ENCODE assay signal across 10 cellular contexts in the genomic region with DNA sequence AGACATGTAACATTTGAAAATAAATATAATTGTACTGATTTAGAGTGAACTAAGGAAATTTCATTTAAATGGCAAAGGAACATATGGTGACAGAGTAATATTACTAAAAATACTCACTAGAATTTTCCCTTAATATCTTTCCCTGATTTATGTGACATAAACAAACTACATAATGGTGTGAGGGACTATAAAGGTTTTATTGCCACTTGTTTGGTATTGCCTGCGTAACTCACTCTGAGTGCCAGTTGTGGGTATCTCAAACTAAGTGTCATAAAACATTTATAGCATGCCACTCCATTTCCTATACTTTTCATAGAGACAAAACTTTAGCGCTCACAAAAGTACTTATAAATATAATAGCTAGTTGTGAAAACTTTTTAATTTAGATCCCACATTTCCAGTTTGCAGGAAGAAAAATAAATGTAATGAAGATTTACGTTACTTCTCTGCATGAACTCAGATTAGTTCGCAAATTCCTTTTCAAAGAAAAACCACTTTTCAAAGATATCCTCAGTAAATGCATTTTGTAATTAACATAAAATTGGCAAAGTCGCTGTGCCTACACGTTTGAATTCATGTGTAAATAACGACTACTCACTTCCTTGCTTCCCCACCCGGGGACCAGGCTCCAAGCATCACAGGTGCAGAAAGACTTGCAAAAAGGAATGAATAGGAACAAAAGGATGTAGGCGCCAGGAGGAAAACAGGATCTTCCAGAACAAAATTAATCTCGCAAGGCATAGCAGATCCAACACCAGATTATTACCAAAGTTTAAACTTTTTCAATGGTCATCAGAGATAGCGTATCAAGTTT. TPM values are rescaled to one million over a fixed set of nuclear protein-coding genes. Genes with fewer than 3 reads are reported as not detected.
DNase-seq lines count a peak whose midpoint lies in the region; ATAC-seq and TF ChIP-seq lines count a peak whose summit lies in the region.
"Had no signal": no experiment of that assay in that cellular context is flagged by ENCODE, and none has a peak within 500 bp of the region (broad histone marks: within the 10 kb centered on the region; RNA-seq: fewer than 3 reads in every experiment).

No MANE protein-coding gene starts in this region.

- DNase-seq in SK-N-SH (no peak), NCI-H1417 treated with DMSO at 0.1 percent for 48 hours (lab: John Stamatoyannopoulos, UW) (peak; percentile 81), neuronal stem cell (ENCODE audit: low spot score) (no peak), HUDEP-2 (lab: John Stamatoyannopoulos, UW; ENCODE audit: unreplicated experiment in 76 of 76) (no peak), amniotic stem cell (lab: John Stamatoyannopoulos, UW) (no peak)
- no peak for DNase-seq in central memory CD8-positive, alpha-beta T cell (ENCODE audit: low spot score in 2 of 2)
- DNase-seq: effector CD4-positive, alpha-beta T cell had no signal

- H3K9ac ChIP-seq in SK-N-SH (no peak overlapping the region; the same call in 1 of the 2 replicates), neuronal stem cell (ENCODE audit: low read depth, low read length, poor library complexity) (no peak overlapping the region)

- H3K79me1 ChIP-seq in neuronal stem cell (ENCODE audit: low read depth, low read length): peaks cover 1% of the 10 kb centered on the region

- TF ChIP-seq CTCF in SK-N-SH (IDR thresholded peaks at IDR 0.05): no peak

- CTCF ChIA-PET in SK-N-SH (lab: Yijun Ruan, JAX): no interaction called here

- H3K4me1 ChIP-seq in SK-N-SH (ENCODE audit: control insufficient read depth in 1 of 2, insufficient read depth in 2 of 2, low read depth in 1 of 2, low read length in 1 of 2): peaks cover 9 to 22% of the 10 kb centered on the region in 2 experiments; a peak in 3 of 4 replicates
- H3K4me1 ChIP-seq in neuronal stem cell (ENCODE audit: control insufficient read depth in 2 of 2, insufficient read depth in 1 of 2, low read depth in 1 of 2, low read length in 2 of 2): peaks cover 2 to 14% of the 10 kb centered on the region in 2 donors

- H3K27me3 Mint-ChIP-seq in central memory CD8-positive, alpha-beta T cell: no peaks in the 10 kb centered on the region

- H3K27ac ChIP-seq in SK-N-SH (ENCODE audit: low read depth in 2 of 2, low read length in 1 of 2) (no peak overlapping the region), neuronal stem cell (replicated peaks; ENCODE audit: low read length) (no peak overlapping the region)
- H3K27ac ChIP-seq: neutrophil had no signal

- no peak for ATAC-seq in SK-N-SH treated with all-trans-retinoic acid at 6 μM for 48 hours
- no peak for ATAC-seq in central memory CD8-positive, alpha-beta T cell (replicated peaks; ENCODE audit: extremely low read depth, poor library complexity, severe bottlenecking)
- no peak for ATAC-seq in GM19351 (IDR thresholded peaks at IDR 0.05; ENCODE audit: unreplicated experiment)

- H2BK12ac ChIP-seq in neuronal stem cell (ENCODE audit: low read length): no peak overlapping the region

- no peak overlapping the region for H2BK120ac ChIP-seq in neuronal stem cell (ENCODE audit: low read depth, low read length)

- peaks cover 6% of the 10 kb centered on the region for H3K36me3 Mint-ChIP-seq in central memory CD8-positive, alpha-beta T cell (ENCODE audit: insufficient read depth)

- POLR2A ChIA-PET in SK-N-SH (lab: Yijun Ruan, JAX): no interaction called here

- 91% methylated on average over 11 of the region's 11 CpGs for WGBS in SK-N-SH (ENCODE audit: low lambda C conversion rate)
- WGBS in neuronal stem cell (ENCODE audit: extremely low coverage in 2 of 2, insufficient read length in 2 of 2, insufficient replicate concordance in 1 of 2), 2 donors: no CpG with 5 or more reads among the region's 11 CpGs

- peaks cover 6% of the 10 kb centered on the region for H4K20me1 ChIP-seq in SK-N-SH (ENCODE audit: insufficient read depth)

- TF ChIP-seq RAD21 in SK-N-SH (IDR thresholded peaks at IDR 0.05; ENCODE audit: low read length): no peak

- no peak for TF ChIP-seq EP300 in SK-N-SH (IDR thresholded peaks at IDR 0.05; ENCODE audit: borderline replicate concordance in 1 of 2, low read depth in 1 of 2, low read length in 1 of 2)

- H3K9me2 ChIP-seq in SK-N-SH: no peaks in the 10 kb centered on the region

- H3K4ac ChIP-seq in neuronal stem cell (ENCODE audit: low read length): no peak overlapping the region

- H2BK15ac ChIP-seq in neuronal stem cell (ENCODE audit: low read length): no peak overlapping the region

- H3K27me3 ChIP-seq in SK-N-SH (ENCODE audit: insufficient read depth): no peaks in the 10 kb centered on the region
- no peaks in the 10 kb centered on the region for H3K27me3 ChIP-seq in neuronal stem cell (ENCODE audit: control insufficient read depth in 3 of 3, insufficient read depth in 3 of 3, low read depth in 1 of 3, low read length in 3 of 3)

- H3K36me3 ChIP-seq in SK-N-SH (replicated peaks in 1 of 2; ENCODE audit: control insufficient read depth in 1 of 2, insufficient read depth in 2 of 2, low read length in 1 of 2) (no peaks in the 10 kb centered on the region), neuronal stem cell (replicated peaks in 1 of 2; ENCODE audit: control insufficient read depth in 2 of 2, insufficient read depth in 2 of 2, low read length in 2 of 2) (peaks cover 0 to 2% of the 10 kb centered on the region in 2 donors)
- H3K36me3 ChIP-seq: neutrophil had no signal

- peaks cover 26% of the 10 kb centered on the region for H3K4me1 Mint-ChIP-seq in central memory CD8-positive, alpha-beta T cell

- no peak overlapping the region for H3K14ac ChIP-seq in neuronal stem cell (ENCODE audit: low read length)

- no peaks in the 10 kb centered on the region for H3K9me3 ChIP-seq in SK-N-SH
- H3K9me3 ChIP-seq in neuronal stem cell (replicated peaks in 1 of 2; ENCODE audit: control insufficient read depth in 2 of 2, insufficient read depth in 1 of 2, low read depth in 1 of 2, low read length in 2 of 2): peaks cover 0 to 2% of the 10 kb centered on the region in 2 donors
- H3K9me3 ChIP-seq: neutrophil had no signal

- peaks cover 29% of the 10 kb centered on the region for H3K79me2 ChIP-seq in SK-N-SH (ENCODE audit: insufficient read depth)

- no peak overlapping the region for H3K18ac ChIP-seq in neuronal stem cell (ENCODE audit: low read length)

- peaks cover 8% of the 10 kb centered on the region for H3F3A ChIP-seq in SK-N-SH (replicated peaks; ENCODE audit: insufficient read depth)

- no peak overlapping the region for H4K8ac ChIP-seq in neuronal stem cell (ENCODE audit: low read depth, low read length)

- no peak overlapping the region for H3K23ac ChIP-seq in neuronal stem cell (ENCODE audit: low read depth, low read length, poor library complexity)

- H2AFZ ChIP-seq in SK-N-SH (ENCODE audit: low read depth): no peak overlapping the region
- no peak overlapping the region for H2AFZ ChIP-seq in neuronal stem cell (ENCODE audit: low read length)

- H2AK5ac ChIP-seq in neuronal stem cell (ENCODE audit: low read depth, low read length): no peak overlapping the region

- H3K4me3 ChIP-seq in SK-N-SH (ENCODE audit: low read depth in 2 of 2, low read length in 1 of 2) (peak overlapping the region in 1 of 2 experiments; percentile 81; a peak in 2 of 4 replicates), neuronal stem cell (ENCODE audit: low read length in 2 of 2) (peak overlapping the region in 1 of 2 donors; percentile 85)

- H3K4me2 ChIP-seq in SK-N-SH: peak overlapping the region; percentile 85; the same call in 1 of the 2 replicates
- peak overlapping the region; percentile 25 for H3K4me2 ChIP-seq in neuronal stem cell (ENCODE audit: insufficient read depth, low read length, poor library complexity, severe bottlenecking)

- peak overlapping the region; percentile 94 for H3K4me3 Mint-ChIP-seq in central memory CD8-positive, alpha-beta T cell

- H3K27ac Mint-ChIP-seq in central memory CD8-positive, alpha-beta T cell (ENCODE audit: low read depth): peak overlapping the region; percentile 49

- no peak overlapping the region for H4K91ac ChIP-seq in neuronal stem cell (ENCODE audit: low read depth, low read length, poor library complexity)

- H2BK5ac ChIP-seq in neuronal stem cell (ENCODE audit: low read length): no peak overlapping the region

- no peaks in the 10 kb centered on the region for H3K9me3 Mint-ChIP-seq in central memory CD8-positive, alpha-beta T cell

TF ChIP-seq in SK-N-SH, 30 proteins besides CTCF, POLR2A, EP300 and RAD21 (continues in another document):
- TF ChIP-seq NFIC (IDR thresholded peaks at IDR 0.05; ENCODE audit: borderline replicate concordance) (no peak), TAF1 (IDR thresholded peaks at IDR 0.05; ENCODE audit: borderline replicate concordance, low read depth, low read length) (no peak), SMC3 (IDR thresholded peaks at IDR 0.05; ENCODE audit: low read depth, low read length) (no peak), FOXJ3 (CRISPR knock-in tag; IDR thresholded peaks at IDR 0.05) (no peak)
- TF ChIP-seq, protein P1, sequence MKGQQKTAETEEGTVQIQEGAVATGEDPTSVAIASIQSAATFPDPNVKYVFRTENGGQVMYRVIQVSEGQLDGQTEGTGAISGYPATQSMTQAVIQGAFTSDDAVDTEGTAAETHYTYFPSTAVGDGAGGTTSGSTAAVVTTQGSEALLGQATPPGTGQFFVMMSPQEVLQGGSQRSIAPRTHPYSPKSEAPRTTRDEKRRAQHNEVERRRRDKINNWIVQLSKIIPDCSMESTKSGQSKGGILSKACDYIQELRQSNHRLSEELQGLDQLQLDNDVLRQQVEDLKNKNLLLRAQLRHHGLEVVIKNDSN (IDR thresholded peaks at IDR 0.05; ENCODE audit: borderline replicate concordance, low read depth): no peak

TF ChIP-seq in SK-N-SH treated with all-trans-retinoic acid at 6 μM for 48 hours, 23 proteins besides CTCF, POLR2A, EP300 and RAD21 (continues in another document):
- TF ChIP-seq SNAI2 (CRISPR knock-in tag; IDR thresholded peaks at IDR 0.05) (no peak), ZC3H10 (CRISPR knock-in tag; IDR thresholded peaks at IDR 0.05) (no peak), GLIS3 (CRISPR knock-in tag; IDR thresholded peaks at IDR 0.05) (no peak), CSDC2 (CRISPR knock-in tag; IDR thresholded peaks at IDR 0.05) (no peak)

RNA-seq across cellular contexts. Expression of a gene that starts 1.6 kb away (rescaled TPM):
- polyA plus RNA-seq in SK-N-SH (2012; rRNA removed): 4.2 and 4.4 TPM in 2 replicates
- 7.3 TPM in 2 replicates for polyA plus RNA-seq in SK-N-SH (2012; cell fraction: cytosol; rRNA removed)
- polyA plus RNA-seq in SK-N-SH (2012; cell fraction: nucleus; rRNA removed): 6.0 and 12.1 TPM in 2 replicates
- 26.0 TPM for polyA plus RNA-seq in neuronal stem cell (2013, experiment 1 of 2)
- 27.4 TPM for polyA plus RNA-seq in neuronal stem cell (2013, experiment 2 of 2)
